ENCODE assay signal across 8 cellular contexts in genomic region chr5:141636106-141636412, GRCh38. TPM values are rescaled to one million over a fixed set of nuclear protein-coding genes. Genes with fewer than 3 reads are reported as not detected.
DNase-seq lines count a peak whose midpoint lies in the region; ATAC-seq and TF ChIP-seq lines count a peak whose summit lies in the region.

No MANE protein-coding gene starts in this region.

- TF ChIP-seq POLR2A in testis (IDR thresholded peaks at IDR 0.05) = no peak

- no peaks in the 10 kb centered on the region for H3K36me3 ChIP-seq in adipocyte (ENCODE audit: control insufficient read depth, insufficient read depth, low read length, severe bottlenecking)
- H3K36me3 ChIP-seq in testis (ENCODE audit: low read depth, missing control alignments) = no peaks in the 10 kb centered on the region

- no peaks in the 10 kb centered on the region for H3K9me3 Mint-ChIP-seq in activated CD8-positive, alpha-beta memory T cell treated with anti-CD3 and anti-CD28 coated beads, Interleukin-2, amount 10 ng/mL, durations not matched to agents 7 days and 5 days (ENCODE audit: low read depth)

- peaks cover 53% of the 10 kb centered on the region for H3K4me1 Mint-ChIP-seq in activated CD8-positive, alpha-beta memory T cell treated with anti-CD3 and anti-CD28 coated beads, Interleukin-2, amount 10 ng/mL, durations not matched to agents 7 days and 5 days

- H3K4me1 ChIP-seq in adipocyte (ENCODE audit: control insufficient read depth, insufficient read depth, low read length) (peaks cover 17% of the 10 kb centered on the region), testis (peaks cover 10% of the 10 kb centered on the region)

- peak overlapping the region; percentile 93 for H3K4me3 Mint-ChIP-seq in activated CD8-positive, alpha-beta memory T cell treated with anti-CD3 and anti-CD28 coated beads, Interleukin-2, amount 10 ng/mL, durations not matched to agents 7 days and 5 days

- TF ChIP-seq CTCF in testis (IDR thresholded peaks at IDR 0.05) (no peak), omental fat pad (IDR thresholded peaks at IDR 0.05) (no peak)

- H3K27me3 ChIP-seq in adipocyte (replicated peaks; ENCODE audit: control insufficient read depth, insufficient read depth, low read length) = no peaks in the 10 kb centered on the region
- H3K27me3 ChIP-seq in testis = no peaks in the 10 kb centered on the region

- intact Hi-C loops in testis (cut with DNase I; ENCODE audit: low total_unique reads) = no loop called here

- peak overlapping the region; percentile 85 for H3K27ac Mint-ChIP-seq in activated CD8-positive, alpha-beta memory T cell treated with anti-CD3 and anti-CD28 coated beads, Interleukin-2, amount 10 ng/mL, durations not matched to agents 7 days and 5 days

- WGBS in testis, 2 donors = 1 to 5% methylated on average over 4 of the region's 4 CpGs

- H3K9me3 ChIP-seq in adipocyte (ENCODE audit: control insufficient read depth, low read length) (no peaks in the 10 kb centered on the region), testis (no peaks in the 10 kb centered on the region)

- H3K4me3 ChIP-seq in adipocyte (ENCODE audit: low read length) (peak overlapping the region; percentile 96), testis (peak overlapping the region; percentile 81 to 93)

- CTCF ChIA-PET in activated CD8-positive, alpha-beta memory T cell treated with anti-CD3 and anti-CD28 coated beads, Interleukin-2, amount 10 ng/mL, durations not matched to agents 7 days and 5 days (lab: Charles Lee) = interaction anchor here (0.7 to 11.1 kb wide), 16 partner anchors 9 to 333 kb away, joined by 3 to 171 read pairs (median 8); partner anchors contain the start of genes DIAPH1, FCHSD1 and RNF14

- H3K9ac ChIP-seq in adipocyte (ENCODE audit: low read length) = peak overlapping the region; percentile 97

- no peaks in the 10 kb centered on the region for H3K27me3 Mint-ChIP-seq in activated CD8-positive, alpha-beta memory T cell treated with anti-CD3 and anti-CD28 coated beads, Interleukin-2, amount 10 ng/mL, durations not matched to agents 7 days and 5 days

- peak; percentile 65 for DNase-seq in activated CD8-positive, alpha-beta memory T cell treated with anti-CD3 and anti-CD28 coated beads, Interleukin-2, amount 10 ng/mL, durations not matched to agents 7 days and 5 days
- no peak for DNase-seq in activated CD8-positive, alpha-beta memory T cell treated with anti-CD3 and anti-CD28 coated beads for 24 hours
- DNase-seq in adipocyte (ENCODE audit: low read depth) (no peak), left lobe of liver (ENCODE audit: low spot score) (no peak), testis (no peak), omental fat pad (ENCODE audit: low spot score) (no peak), NCI-H2227 (lab: John Stamatoyannopoulos, UW; ENCODE audit: unreplicated experiment) (no peak)

- H3K27ac ChIP-seq in testis = peak overlapping the region; percentile 17 to 64

- no peak for ATAC-seq in activated CD8-positive, alpha-beta memory T cell treated with anti-CD3 and anti-CD28 coated beads, Interleukin-2, amount 10 ng/mL, durations not matched to agents 7 days and 5 days
- ATAC-seq in left lobe of liver (peak; percentile 14), omental fat pad (ENCODE audit: low FRiP score) (no peak), GM21528 (IDR thresholded peaks at IDR 0.05; ENCODE audit: low FRiP score, unreplicated experiment) (no peak)

- H3K36me3 Mint-ChIP-seq in activated CD8-positive, alpha-beta memory T cell treated with anti-CD3 and anti-CD28 coated beads, Interleukin-2, amount 10 ng/mL, durations not matched to agents 7 days and 5 days = peaks cover 18% of the 10 kb centered on the region

RNA-seq across cellular contexts. Expression of gene HDAC3, which starts 0.6 kb away (rescaled TPM):
- total RNA-seq in activated CD8-positive, alpha-beta memory T cell treated with anti-CD3 and anti-CD28 coated beads, Interleukin-2, amount 10 ng/mL, durations not matched to agents 7 days and 5 days = 10 to 100 TPM; 87.1 to 90.0 TPM
- total RNA-seq in left lobe of liver (28.7 TPM), testis (10 to 100 TPM; 63.9 to 76.5 TPM), omental fat pad (10 to 100 TPM; 31.5 to 50.6 (median 38.5) TPM)
- polyA plus RNA-seq in testis (ENCODE audit: insufficient read depth, low read depth, low replicate concordance) = 57.3 TPM

RNA-seq across cellular contexts. Expression of gene RELL2, which starts 0.7 kb away (rescaled TPM):
- 10 to 100 TPM; 28.0 to 35.8 TPM for total RNA-seq in activated CD8-positive, alpha-beta memory T cell treated with anti-CD3 and anti-CD28 coated beads, Interleukin-2, amount 10 ng/mL, durations not matched to agents 7 days and 5 days
- 0.96 TPM for total RNA-seq in left lobe of liver
- total RNA-seq in testis = 10 to 100 TPM; 11.3 to 17.0 TPM
- 8.6 TPM for polyA plus RNA-seq in testis (ENCODE audit: insufficient read depth, low read depth, low replicate concordance)
- 1 to 10 TPM; 1.0 to 4.3 (median 2.9) TPM for total RNA-seq in omental fat pad

RNA-seq across cellular contexts. Expression of gene FCHSD1, which starts 15.2 kb away (rescaled TPM):
- 10 to 100 TPM; 46.5 to 64.1 TPM for total RNA-seq in activated CD8-positive, alpha-beta memory T cell treated with anti-CD3 and anti-CD28 coated beads, Interleukin-2, amount 10 ng/mL, durations not matched to agents 7 days and 5 days
- total RNA-seq in left lobe of liver = 1.7 TPM
- total RNA-seq in testis = 10 to 100 TPM; 19.3 to 21.3 TPM
- polyA plus RNA-seq in testis (ENCODE audit: insufficient read depth, low read depth, low replicate concordance) = 12.9 TPM
- 10 to 100 TPM; 11.2 to 19.7 (median 15.5) TPM for total RNA-seq in omental fat pad

RNA-seq across cellular contexts. Expression of gene DIAPH1, which starts 17.3 kb away (rescaled TPM):
- total RNA-seq in activated CD8-positive, alpha-beta memory T cell treated with anti-CD3 and anti-CD28 coated beads, Interleukin-2, amount 10 ng/mL, durations not matched to agents 7 days and 5 days = 100 to 1,000 TPM; 284 to 295 TPM
- total RNA-seq in left lobe of liver (120 TPM), testis (10 to 100 TPM; 53.7 to 58.2 TPM), omental fat pad (10 to 100 TPM; 35.5 to 93.2 (median 47.9) TPM)
- polyA plus RNA-seq in testis (ENCODE audit: insufficient read depth, low read depth, low replicate concordance) = 77.5 TPM

RNA-seq across cellular contexts. Expression of gene ARAP3, which starts 46.0 kb away (rescaled TPM):
- total RNA-seq in activated CD8-positive, alpha-beta memory T cell treated with anti-CD3 and anti-CD28 coated beads, Interleukin-2, amount 10 ng/mL, durations not matched to agents 7 days and 5 days = 10 to 100 TPM in 1 of 2 experiments, 1 to 10 TPM in 1; 9.9 to 11.0 TPM
- total RNA-seq in left lobe of liver = 3.3 TPM
- total RNA-seq in testis = 1 to 10 TPM; 4.0 to 4.1 TPM
- 4.8 TPM for polyA plus RNA-seq in testis (ENCODE audit: insufficient read depth, low read depth, low replicate concordance)
- 10 to 100 TPM in 1 of 4 donors, 1 to 10 TPM in 3; 2.6 to 36.1 (median 9.1) TPM for total RNA-seq in omental fat pad
